In the genomic region with DNA sequence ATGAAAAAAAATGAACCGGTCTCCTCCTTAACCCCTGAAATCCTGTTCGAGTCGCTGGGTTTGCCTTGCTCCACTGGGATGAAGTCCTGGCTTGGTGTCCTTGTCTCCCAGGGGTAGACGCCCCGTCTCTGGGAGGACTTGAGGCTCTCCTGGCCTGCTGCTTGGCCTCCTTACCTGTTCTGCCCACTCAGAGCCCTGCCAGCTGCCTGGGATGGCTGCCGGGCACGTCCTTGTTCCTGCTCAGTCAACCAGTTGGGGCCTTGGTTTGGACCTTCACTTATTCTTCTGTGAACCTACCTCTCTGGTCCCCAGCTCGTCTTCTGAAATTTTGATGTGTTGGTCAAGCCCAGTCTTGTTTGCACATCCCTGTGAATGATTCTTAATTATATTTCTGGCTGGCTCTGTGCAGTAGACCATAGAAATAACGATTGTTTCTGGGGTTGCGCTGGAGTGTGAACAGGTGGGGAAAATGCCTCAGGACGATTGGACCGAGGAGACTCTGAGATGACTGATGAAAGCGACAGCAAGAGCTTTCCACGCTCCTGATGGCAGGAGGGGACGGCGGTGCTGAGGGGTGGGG, we compare ENCODE assay signal across 14 cellular contexts.
DNase-seq lines count a peak whose midpoint lies in the region; ATAC-seq and TF ChIP-seq lines count a peak whose summit lies in the region.
"Had no signal": no experiment of that assay in that cellular context is flagged by ENCODE, and none has a peak within 500 bp of the region (broad histone marks: within the 10 kb centered on the region; RNA-seq: fewer than 3 reads in every experiment).

No MANE protein-coding gene starts in this region.

- H3K36me3 ChIP-seq in mucosa of rectum (ENCODE audit: control insufficient read depth in 2 of 2, insufficient read depth in 2 of 2, low read length in 2 of 2) = no peaks in the 10 kb centered on the region
- H3K36me3 ChIP-seq in thoracic aorta = no peaks in the 10 kb centered on the region

- CTCF ChIA-PET in activated CD4-positive, alpha-beta T cell treated with anti-CD3 and anti-CD28 coated beads, Interleukin-2, amount 10 ng/mL, durations not matched to agents 7 days and 5 days (lab: Charles Lee) = interaction anchor here (0.9 to 1.7 kb wide), 2 partner anchors 18 to 676 kb away, joined by 3 read pairs; no protein-coding TSS in a partner anchor

- H3K4me1 Mint-ChIP-seq in activated CD4-positive, alpha-beta T cell treated with anti-CD3 and anti-CD28 coated beads, Interleukin-2, amount 10 ng/mL, durations not matched to agents 7 days and 5 days = peaks cover 8% of the 10 kb centered on the region

- H3K27ac Mint-ChIP-seq in activated CD4-positive, alpha-beta T cell treated with anti-CD3 and anti-CD28 coated beads, Interleukin-2, amount 10 ng/mL, durations not matched to agents 7 days and 5 days = no peak overlapping the region
- H3K27ac Mint-ChIP-seq: stimulated activated effector memory CD8-positive, alpha-beta T cell treated with anti-CD3 and anti-CD28 coated beads, Interleukin-12 subunit alpha, Interleukin-12 subunit beta, amount 100 ng/mL, for 72 hours had no signal

- TF ChIP-seq CTCF in epithelial cell of proximal tubule (conservative IDR thresholded peaks at IDR 0.05; ENCODE audit: low read depth, low read length) = no peak
- no peak for TF ChIP-seq CTCF in thoracic aorta (IDR thresholded peaks at IDR 0.05)

- H3K9ac ChIP-seq in mucosa of rectum (ENCODE audit: low read depth in 1 of 2, low read length in 2 of 2) = no peak overlapping the region

- ATAC-seq in thoracic aorta (ENCODE audit: insufficient number of reproducible peaks, low FRiP score, low read depth) = no peak
- ATAC-seq in GM21390 (IDR thresholded peaks at IDR 0.05; ENCODE audit: unreplicated experiment) = no peak
- ATAC-seq: stimulated activated effector memory CD8-positive, alpha-beta T cell treated with anti-CD3 and anti-CD28 coated beads, Interleukin-12 subunit alpha, Interleukin-12 subunit beta, amount 100 ng/mL, for 72 hours had no signal

- H3K27me3 ChIP-seq in mucosa of rectum (ENCODE audit: control insufficient read depth in 2 of 2, insufficient read depth in 2 of 2, low read length in 2 of 2) = no peaks in the 10 kb centered on the region
- no peaks in the 10 kb centered on the region for H3K27me3 ChIP-seq in thoracic aorta (replicated peaks; ENCODE audit: insufficient read depth)

- no peaks in the 10 kb centered on the region for H3K36me3 Mint-ChIP-seq in activated CD4-positive, alpha-beta T cell treated with anti-CD3 and anti-CD28 coated beads, Interleukin-2, amount 10 ng/mL, durations not matched to agents 7 days and 5 days (ENCODE audit: low read depth)
- H3K36me3 Mint-ChIP-seq: stimulated activated effector memory CD8-positive, alpha-beta T cell treated with anti-CD3 and anti-CD28 coated beads, Interleukin-12 subunit alpha, Interleukin-12 subunit beta, amount 100 ng/mL, for 72 hours had no signal

- H3K9me3 Mint-ChIP-seq in activated CD4-positive, alpha-beta T cell treated with anti-CD3 and anti-CD28 coated beads, Interleukin-2, amount 10 ng/mL, durations not matched to agents 7 days and 5 days = no peaks in the 10 kb centered on the region
- H3K9me3 Mint-ChIP-seq: activated T-cell treated with anti-CD3 and anti-CD28 coated beads, Interleukin-2, amount 50 U/mL, for 4 hours; stimulated activated effector memory CD8-positive, alpha-beta T cell treated with anti-CD3 and anti-CD28 coated beads, Interleukin-12 subunit alpha, Interleukin-12 subunit beta, amount 100 ng/mL, for 72 hours had no signal

- H3K27ac ChIP-seq in mucosa of rectum (ENCODE audit: low read depth in 2 of 2, low read length in 2 of 2) (peak overlapping the region; percentile 32 to 53), thoracic aorta (no peak overlapping the region)
- H3K27ac ChIP-seq: epithelial cell of prostate had no signal

- H3K9me3 ChIP-seq in mucosa of rectum (ENCODE audit: control insufficient read depth in 2 of 2, low read length in 2 of 2) (no peaks in the 10 kb centered on the region), thoracic aorta (no peaks in the 10 kb centered on the region)

- DNase-seq in NCI-H1417 (lab: John Stamatoyannopoulos, UW) (peak in 2 of 3 experiments; percentile 1 to 22), NCI-H1417 treated with DMSO at 0.1 percent for 48 hours (lab: John Stamatoyannopoulos, UW) (no peak), epithelial cell of proximal tubule (ENCODE audit: low read depth) (no peak), thoracic aorta (ENCODE audit: low spot score) (no peak)
- no peak for DNase-seq in activated naive CD4-positive, alpha-beta T cell (lab: John Stamatoyannopoulos, UW)
- DNase-seq in activated CD4-positive, alpha-beta T cell treated with anti-CD3 and anti-CD28 coated beads, Interleukin-2, amount 10 ng/mL, durations not matched to agents 7 days and 5 days = no peak
- DNase-seq: activated CD4-positive, alpha-beta T cell treated with anti-CD3 and anti-CD28 coated beads for 48 hours; activated T-cell treated with anti-CD3 and anti-CD28 coated beads, Interleukin-2, amount 50 U/mL, for 4 hours; NCI-H187 treated with DMSO at 0.1 percent for 48 hours; stimulated activated CD4-positive, alpha-beta T cell treated with anti-CD3 and anti-CD28 coated beads, Interleukin-4, amount 100 ng/mL, for 4 hours had no signal

- H3K4me3 ChIP-seq in epithelial cell of proximal tubule (ENCODE audit: low read depth, low read length) (peak overlapping the region; percentile 37), mucosa of rectum (ENCODE audit: low read length in 2 of 2) (no peak overlapping the region), thoracic aorta (peak overlapping the region; percentile 65)

- POLR2A ChIA-PET in activated CD4-positive, alpha-beta T cell treated with anti-CD3 and anti-CD28 coated beads, Interleukin-2, amount 10 ng/mL, durations not matched to agents 7 days and 5 days (lab: Charles Lee) = no interaction called here

- H3K4me1 ChIP-seq in mucosa of rectum (ENCODE audit: control insufficient read depth in 2 of 2, insufficient read depth in 2 of 2, low read length in 2 of 2) (no peaks in the 10 kb centered on the region), thoracic aorta (ENCODE audit: control insufficient read depth in 1 of 2, low read depth in 2 of 2) (peaks cover 4 to 11% of the 10 kb centered on the region in 2 donors)

- H3K27me3 Mint-ChIP-seq in activated CD4-positive, alpha-beta T cell treated with anti-CD3 and anti-CD28 coated beads, Interleukin-2, amount 10 ng/mL, durations not matched to agents 7 days and 5 days = peaks cover 12% of the 10 kb centered on the region

- H3K4me3 Mint-ChIP-seq in activated CD4-positive, alpha-beta T cell treated with anti-CD3 and anti-CD28 coated beads, Interleukin-2, amount 10 ng/mL, durations not matched to agents 7 days and 5 days = no peak overlapping the region
- H3K4me3 Mint-ChIP-seq: activated T-cell treated with anti-CD3 and anti-CD28 coated beads, Interleukin-2, amount 50 U/mL, for 4 hours; stimulated activated effector memory CD8-positive, alpha-beta T cell treated with anti-CD3 and anti-CD28 coated beads, Interleukin-12 subunit alpha, Interleukin-12 subunit beta, amount 100 ng/mL, for 72 hours had no signal

Comparison
In these comparisons a context has a peak if more than half of its experiments do, and no peak if none do; other contexts are left out.
1. DNase-seq: peak in NCI-H1417 (2 of 3); none in NCI-H1417 treated with DMSO at 0.1 percent for 48 hours (single experiment), epithelial cell of proximal tubule (single experiment), thoracic aorta (single experiment), activated naive CD4-positive, alpha-beta T cell (0 of 4) and activated CD4-positive, alpha-beta T cell treated with anti-CD3 and anti-CD28 coated beads, Interleukin-2, amount 10 ng/mL, durations not matched to agents 7 days and 5 days (single experiment).
2. H3K4me3 ChIP-seq: peak in epithelial cell of proximal tubule (single experiment) and thoracic aorta (single experiment); none in mucosa of rectum (0 of 2).
3. H3K27ac ChIP-seq: peak in mucosa of rectum (2 of 2); none in thoracic aorta (0 of 2).